ENCODE assay signal across 13 cellular contexts in genomic region chr12:52926596-52927241, GRCh38. TPM values are rescaled to one million over a fixed set of nuclear protein-coding genes. Genes with fewer than 3 reads are reported as not detected.
DNase-seq lines count a peak whose midpoint lies in the region; ATAC-seq, FAIRE-seq and TF ChIP-seq lines count a peak whose summit lies in the region.
"Had no signal": no experiment of that assay in that cellular context is flagged by ENCODE, and none has a peak within 500 bp of the region (broad histone marks: within the 10 kb centered on the region; RNA-seq: fewer than 3 reads in every experiment).

No MANE protein-coding gene starts in this region.

- TF ChIP-seq CTCF in cardiac muscle cell (IDR thresholded peaks at IDR 0.05; ENCODE audit: low read depth, low read length) (no peak), MCF 10A (IDR thresholded peaks at IDR 0.05; ENCODE audit: unreplicated experiment) (no peak), mesothelial cell of epicardium (IDR thresholded peaks at IDR 0.05; ENCODE audit: unreplicated experiment) (no peak), lower leg skin (IDR thresholded peaks at IDR 0.05) (no peak)

- DNase-seq in cardiac muscle cell (ENCODE audit: low read depth in 1 of 2, low spot score in 1 of 2) (no peak), left ventricle myocardium superior (no peak), MCF 10A (ENCODE audit: unreplicated experiment) (no peak), mesothelial cell of epicardium (ENCODE audit: low spot score in 2 of 2, unreplicated experiment in 2 of 2) (no peak), urothelium cell line (ENCODE audit: low spot score) (peak; percentile 39), lower leg skin (ENCODE audit: low spot score in 2 of 2) (no peak), aorta (no peak)
- DNase-seq: GDM1; natural killer cell; stimulated activated naive B cell treated with anti-CD40 and anti-IgM and Interleukin-4, amounts not matched to agents 10 μg/mL and 1 μg/mL and 100 μg/mL, for 72 hours; T-helper 17 cell had no signal

- 61 to 68% methylated on average over 4 of the region's 4 CpGs for WGBS in lower leg skin, 2 donors
- WGBS in aorta, 2 donors, result 91 to 95% methylated on average over 4 of the region's 4 CpGs

- TF ChIP-seq POLR2A in lower leg skin (IDR thresholded peaks at IDR 0.05), result no peak

- H3K9me3 Mint-ChIP-seq in MCF 10A (ENCODE audit: unreplicated experiment) (no peaks in the 10 kb centered on the region), mesothelial cell of epicardium (no peaks in the 10 kb centered on the region)
- H3K9me3 Mint-ChIP-seq: natural killer cell; stimulated activated naive B cell treated with anti-CD40 and anti-IgM and Interleukin-4, amounts not matched to agents 10 μg/mL and 1 μg/mL and 100 μg/mL, for 72 hours had no signal

- H3K36me3 Mint-ChIP-seq in MCF 10A (ENCODE audit: insufficient read depth, unreplicated experiment) (no peaks in the 10 kb centered on the region), mesothelial cell of epicardium (no peaks in the 10 kb centered on the region)
- H3K36me3 Mint-ChIP-seq: natural killer cell; stimulated activated naive B cell treated with anti-CD40 and anti-IgM and Interleukin-4, amounts not matched to agents 10 μg/mL and 1 μg/mL and 100 μg/mL, for 72 hours had no signal

- H3K27ac ChIP-seq in cardiac muscle cell, result peak overlapping the region; percentile 99
- H3K27ac ChIP-seq in aorta (ENCODE audit: low read depth in 1 of 2, low read length in 2 of 2), result no peak overlapping the region

- CTCF ChIA-PET in MCF 10A (lab: Yijun Ruan, JAX), result interaction anchor here (0.6 to 1.1 kb wide), 5 partner anchors 9 to 769 kb away, joined by 3 to 5 read pairs (median 3); no protein-coding TSS in a partner anchor

- no TSS peak for BruUV-seq in MCF 10A (replicated peaks; lab: Mats Ljungman, UMichigan)

- ATAC-seq in left ventricle myocardium superior (no peak), aorta (ENCODE audit: low FRiP score) (no peak), GM18858 (IDR thresholded peaks at IDR 0.05; ENCODE audit: unreplicated experiment) (no peak)
- ATAC-seq: natural killer cell; stimulated activated naive B cell treated with anti-CD40 and anti-IgM and Interleukin-4, amounts not matched to agents 10 μg/mL and 1 μg/mL and 100 μg/mL, for 72 hours; T-helper 17 cell had no signal

- H3K27me3 Mint-ChIP-seq in MCF 10A (ENCODE audit: insufficient read depth, unreplicated experiment), result no peaks in the 10 kb centered on the region
- H3K27me3 Mint-ChIP-seq in mesothelial cell of epicardium (ENCODE audit: low read depth), result no peaks in the 10 kb centered on the region

- H3K36me3 ChIP-seq in cardiac muscle cell (no peaks in the 10 kb centered on the region), aorta (ENCODE audit: control insufficient read depth in 1 of 2, insufficient read depth in 2 of 2, low read length in 1 of 2) (no peaks in the 10 kb centered on the region)

- no peak for FAIRE-seq in urothelium cell line (lab: Jason Lieb, UNC)

- H3K4me3 Mint-ChIP-seq in MCF 10A (ENCODE audit: unreplicated experiment), result no peak overlapping the region
- H3K4me3 Mint-ChIP-seq in mesothelial cell of epicardium, result peak overlapping the region; percentile 2
- H3K4me3 Mint-ChIP-seq: natural killer cell; stimulated activated naive B cell treated with anti-CD40 and anti-IgM and Interleukin-4, amounts not matched to agents 10 μg/mL and 1 μg/mL and 100 μg/mL, for 72 hours; T-helper 17 cell had no signal

- H3K27ac Mint-ChIP-seq in MCF 10A (ENCODE audit: low read depth, unreplicated experiment), result peak overlapping the region; percentile 94
- peak overlapping the region; percentile 100 for H3K27ac Mint-ChIP-seq in mesothelial cell of epicardium
- H3K27ac Mint-ChIP-seq: natural killer cell; stimulated activated naive B cell treated with anti-CD40 and anti-IgM and Interleukin-4, amounts not matched to agents 10 μg/mL and 1 μg/mL and 100 μg/mL, for 72 hours; T-helper 17 cell had no signal

- H3K4me1 ChIP-seq in cardiac muscle cell (ENCODE audit: low read depth) (peaks cover 41% of the 10 kb centered on the region), aorta (ENCODE audit: control insufficient read depth in 1 of 2, insufficient read depth in 2 of 2, low read length in 2 of 2) (no peaks in the 10 kb centered on the region)

- no peaks in the 10 kb centered on the region for H3K27me3 ChIP-seq in cardiac muscle cell
- no peaks in the 10 kb centered on the region for H3K27me3 ChIP-seq in aorta (ENCODE audit: control insufficient read depth in 1 of 2, insufficient read depth in 2 of 2, low read length in 1 of 2)

- H3K4me3 ChIP-seq in cardiac muscle cell (no peak overlapping the region), lower leg skin (ENCODE audit: low read depth, poor library complexity, severe bottlenecking) (no peak overlapping the region), aorta (ENCODE audit: low read length in 2 of 2) (no peak overlapping the region)

- peaks cover 26% of the 10 kb centered on the region for H3K4me1 Mint-ChIP-seq in MCF 10A (ENCODE audit: insufficient read depth, unreplicated experiment)
- H3K4me1 Mint-ChIP-seq in mesothelial cell of epicardium, result peaks cover 60% of the 10 kb centered on the region
- H3K4me1 Mint-ChIP-seq: natural killer cell; stimulated activated naive B cell treated with anti-CD40 and anti-IgM and Interleukin-4, amounts not matched to agents 10 μg/mL and 1 μg/mL and 100 μg/mL, for 72 hours had no signal

- intact Hi-C loops in left ventricle myocardium superior (cut with micrococcal nuclease), result no loop called here
- intact Hi-C loops in MCF 10A (cut with micrococcal nuclease), result loop anchor here (2.0 kb wide), 1 partner anchor 22 kb away; the partner anchor contains the start of gene KRT8
- intact Hi-C loops in lower leg skin (cut with DNase I; ENCODE audit: low total_unique reads), result no loop called here
- intact Hi-C loops in aorta (cut with DNase I), result no loop called here

- POLR2A ChIA-PET in MCF 10A (lab: Yijun Ruan, JAX), result interaction anchor here (1.0 to 1.3 kb wide), 2 partner anchors 16 to 18 kb away, joined by 4 to 5 read pairs; no protein-coding TSS in a partner anchor

- H3K9me3 ChIP-seq in cardiac muscle cell (ENCODE audit: low read depth) (no peaks in the 10 kb centered on the region), aorta (ENCODE audit: control insufficient read depth, low read length) (no peaks in the 10 kb centered on the region)

RNA-seq across cellular contexts. Expression of gene KRT8, which starts 21.8 kb away (rescaled TPM):
- total RNA-seq in cardiac muscle cell (480 and 946 TPM in 2 replicates), left ventricle myocardium superior (100 TPM), MCF 10A (2022) (179 and 230 TPM in 2 replicates), mesothelial cell of epicardium (1,131 to 1,194 TPM (median 1,142 TPM) in 3 replicates), lower leg skin (10 to 100 TPM; 18.1 to 96.0 (median 58.2) TPM), aorta (100 to 1,000 TPM in 1 of 2 donors, 10 to 100 TPM in 1; 34.5 to 102 TPM)
- polyA plus RNA-seq in cardiac muscle cell (728 and 1,480 TPM in 2 replicates), aorta (100 to 1,000 TPM in 1 of 2 donors, 10 to 100 TPM in 1; 39.4 to 323 TPM)
- total RNA-seq: activated CD8-positive, alpha-beta memory T cell treated with anti-CD3 and anti-CD28 coated beads for 36 hours had no signal

RNA-seq across cellular contexts. Expression of gene KRT18, which starts 22.2 kb away (rescaled TPM):
- total RNA-seq in cardiac muscle cell (310 and 601 TPM in 2 replicates), left ventricle myocardium superior (9.2 TPM), MCF 10A (2022) (659 and 662 TPM in 2 replicates), mesothelial cell of epicardium (714 to 762 TPM (median 725 TPM) in 3 replicates), lower leg skin (10 to 100 TPM; 23.3 to 97.2 (median 70.9) TPM), aorta (1 to 10 TPM; 3.9 to 9.0 TPM)
- polyA plus RNA-seq in cardiac muscle cell (472 and 838 TPM in 2 replicates), aorta (10 to 100 TPM; 15.8 to 54.1 TPM)
